Comparison of ENCODE assay signal across 8 cellular contexts in genomic region chrX:154466907-154467306, GRCh38.
"Had no signal": no experiment of that assay in that cellular context is flagged by ENCODE, and none has a peak within 500 bp of the region (broad histone marks: within the 10 kb centered on the region; RNA-seq: fewer than 3 reads in every experiment).

No MANE protein-coding gene starts in this region.

- ATAC-seq: GM12878 had no signal

- DNase-seq: GDM1, GF-D8 had no signal

- H3K4me3 ChIP-seq: GM12878 had no signal

- FAIRE-seq: G401.6, GM12878, GM12891, GM12892, GM18507, GM19239 had no signal
